7 cellular contexts compared by ENCODE assay signal in the genomic region with DNA sequence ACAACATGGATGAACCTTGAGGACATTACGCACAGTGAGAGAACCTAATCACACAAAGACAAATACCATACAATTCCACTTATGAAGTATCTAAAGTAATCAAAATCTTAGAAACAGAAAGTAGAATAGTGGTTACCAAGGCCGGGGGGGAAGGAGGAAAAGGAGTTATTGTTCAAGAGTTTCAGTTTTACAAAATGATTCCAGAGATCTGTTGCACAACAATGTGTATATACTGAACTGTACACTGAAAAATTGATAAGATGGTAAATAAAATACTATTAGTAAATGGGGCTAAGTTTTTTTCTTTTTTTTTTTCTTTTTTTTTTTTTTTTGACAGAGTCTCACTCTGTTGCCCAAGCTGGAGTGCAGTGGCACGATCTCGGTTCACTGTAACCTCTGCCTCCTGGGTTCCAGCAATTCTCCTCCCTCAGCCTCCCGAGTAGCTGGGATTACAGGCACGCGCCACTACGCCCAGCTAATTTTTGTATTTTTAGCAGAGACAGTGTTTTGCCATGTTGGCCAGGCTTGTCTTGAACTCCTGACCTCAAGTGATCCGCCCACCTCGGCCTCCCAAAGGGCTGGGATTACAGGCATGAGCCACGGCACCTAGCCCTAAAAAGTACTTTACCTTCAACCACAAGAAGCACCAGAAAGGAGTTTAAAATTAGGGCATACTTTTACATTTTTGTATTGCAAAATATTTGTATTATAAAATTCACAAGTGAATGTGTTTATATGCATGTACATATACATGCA. TPM values are rescaled to one million over a fixed set of nuclear protein-coding genes. Genes with fewer than 3 reads are reported as not detected.
A peak's percentile ranks its signal among the peaks of the same experiment; 100 is the strongest.
DNase-seq lines count a peak whose midpoint lies in the region; ATAC-seq and TF ChIP-seq lines count a peak whose summit lies in the region.
"Not testable (repeated sequence)": the region's sequence is repeated elsewhere in the genome, so short reads cannot be mapped to it uniquely, and the experiment has no call there.

No MANE protein-coding gene starts in this region.

- H3K36me3 Mint-ChIP-seq in CD8-positive, alpha-beta memory T cell; activated CD8-positive, alpha-beta T cell treated with anti-CD3 and anti-CD28 coated beads for 36 hours (ENCODE audit: low read depth); activated naive CD8-positive, alpha-beta T cell treated with anti-CD3 and anti-CD28 coated beads, Interleukin-2, amount 50 U/mL, for 24 hours (ENCODE audit: low read depth): not testable (repeated sequence)

- H3K9me3 ChIP-seq in CD8-positive, alpha-beta memory T cell (ENCODE audit: low read length); Loucy (ENCODE audit: insufficient read depth, low read depth, low read length); psoas muscle: not testable (repeated sequence)

- 45 to 58% (median 46%) methylated on average over 11 of the region's 11 CpGs for WGBS in psoas muscle, 3 donors

- H3K79me2 ChIP-seq in Loucy (ENCODE audit: insufficient read depth, low read length), result not testable (repeated sequence)

- H3K4me1 ChIP-seq in CD8-positive, alpha-beta memory T cell (ENCODE audit: insufficient read depth, low read length); Loucy (ENCODE audit: insufficient read depth, low read length, poor library complexity, severe bottlenecking); psoas muscle: not testable (repeated sequence)

- not testable (repeated sequence) for TF ChIP-seq CTCF in Loucy (conservative IDR thresholded peaks at IDR 0.05; ENCODE audit: low read length); activated CD8-positive, alpha-beta T cell treated with anti-CD3 and anti-CD28 coated beads for 36 hours (IDR thresholded peaks at IDR 0.05); fibroblast of villous mesenchyme (IDR thresholded peaks at IDR 0.05; ENCODE audit: insufficient read depth, low read depth, low read length); psoas muscle (IDR thresholded peaks at IDR 0.05)

- peak overlapping the region; percentile 11 for H3K9ac ChIP-seq in Loucy (ENCODE audit: low read depth, low read length, poor library complexity, severe bottlenecking)

- H3F3A ChIP-seq in Loucy (ENCODE audit: low read depth), result not testable (repeated sequence)

- H3K27ac Mint-ChIP-seq in CD8-positive, alpha-beta memory T cell, result peak overlapping the region; percentile 10 to 92 (median 54)
- H3K27ac Mint-ChIP-seq in activated CD8-positive, alpha-beta T cell treated with anti-CD3 and anti-CD28 coated beads for 36 hours, result peak overlapping the region; percentile 77
- H3K27ac Mint-ChIP-seq in activated naive CD8-positive, alpha-beta T cell treated with anti-CD3 and anti-CD28 coated beads, Interleukin-2, amount 50 U/mL, for 24 hours, result peak overlapping the region; percentile 12

- peaks cover 9 to 25% (median 24%) of the 10 kb centered on the region in 3 donors for H3K4me1 Mint-ChIP-seq in CD8-positive, alpha-beta memory T cell
- H3K4me1 Mint-ChIP-seq in activated CD8-positive, alpha-beta T cell treated with anti-CD3 and anti-CD28 coated beads for 36 hours (ENCODE audit: low read depth), result peaks cover 17% of the 10 kb centered on the region
- peaks cover 19% of the 10 kb centered on the region for H3K4me1 Mint-ChIP-seq in activated naive CD8-positive, alpha-beta T cell treated with anti-CD3 and anti-CD28 coated beads, Interleukin-2, amount 50 U/mL, for 24 hours

- not testable (repeated sequence) for ATAC-seq in activated CD8-positive, alpha-beta T cell treated with anti-CD3 and anti-CD28 coated beads for 36 hours; psoas muscle
- peak; percentile 5 for ATAC-seq in activated naive CD8-positive, alpha-beta T cell treated with anti-CD3 and anti-CD28 coated beads, Interleukin-2, amount 50 U/mL, for 24 hours

- not testable (repeated sequence) for H3K27me3 Mint-ChIP-seq in CD8-positive, alpha-beta memory T cell; activated CD8-positive, alpha-beta T cell treated with anti-CD3 and anti-CD28 coated beads for 36 hours; activated naive CD8-positive, alpha-beta T cell treated with anti-CD3 and anti-CD28 coated beads, Interleukin-2, amount 50 U/mL, for 24 hours

- H3K4me3 ChIP-seq in CD8-positive, alpha-beta memory T cell (ENCODE audit: low read length); Loucy (ENCODE audit: low read length, poor library complexity, severe bottlenecking); fibroblast of villous mesenchyme (ENCODE audit: low read depth, low read length): not testable (repeated sequence)
- H3K4me3 ChIP-seq in psoas muscle, result peak overlapping the region; percentile 0

- not testable (repeated sequence) for H3K9me2 ChIP-seq in Loucy (replicated peaks; ENCODE audit: low read depth, low read length)

- H3K27me3 ChIP-seq in CD8-positive, alpha-beta memory T cell (ENCODE audit: insufficient read depth, low read length, poor library complexity, severe bottlenecking); Loucy (ENCODE audit: insufficient read depth, low read length, poor library complexity, severe bottlenecking); psoas muscle (ENCODE audit: insufficient read depth in 3 of 3, low read length in 2 of 3): not testable (repeated sequence)

- intact Hi-C loops in activated CD8-positive, alpha-beta T cell treated with anti-CD3 and anti-CD28 coated beads for 36 hours (cut with micrococcal nuclease), result loop anchor here (5.0 kb wide), 1 partner anchor 53 kb away; the partner anchor contains the start of gene MRPL4
- intact Hi-C loops in psoas muscle (cut with DNase I), result not testable (repeated sequence)

- H3K9me3 Mint-ChIP-seq in CD8-positive, alpha-beta memory T cell; activated CD8-positive, alpha-beta T cell treated with anti-CD3 and anti-CD28 coated beads for 36 hours; activated naive CD8-positive, alpha-beta T cell treated with anti-CD3 and anti-CD28 coated beads, Interleukin-2, amount 50 U/mL, for 24 hours: not testable (repeated sequence)

- DNase-seq in CD8-positive, alpha-beta memory T cell, result peak in 1 of 5 donors; percentile 13
- DNase-seq in OCI-M1 (lab: John Stamatoyannopoulos, UW) (peak; percentile 88), fibroblast of villous mesenchyme (ENCODE audit: low read depth) (peak; percentile 10)
- peak; percentile 41 for DNase-seq in activated CD8-positive, alpha-beta T cell treated with anti-CD3 and anti-CD28 coated beads for 36 hours
- DNase-seq in activated naive CD8-positive, alpha-beta T cell treated with anti-CD3 and anti-CD28 coated beads, Interleukin-2, amount 50 U/mL, for 24 hours; psoas muscle: not testable (repeated sequence)

- CTCF ChIA-PET in CD8-positive, alpha-beta memory T cell (lab: Charles Lee), result interaction anchor here (0.5 to 2.7 kb wide), 3 partner anchors 8 to 51 kb away, joined by 3 to 9 read pairs (median 3); no protein-coding TSS in a partner anchor
- CTCF ChIA-PET in activated CD8-positive, alpha-beta T cell treated with anti-CD3 and anti-CD28 coated beads for 36 hours (lab: Charles Lee), result interaction anchor here (1.0 to 2.1 kb wide), 5 partner anchors 11 to 79 kb away, joined by 3 to 13 read pairs (median 4); partner anchors contain the start of gene EIF3G

- not testable (repeated sequence) for H3K4me2 ChIP-seq in Loucy (ENCODE audit: low read depth, low read length, poor library complexity, severe bottlenecking)

- not testable (repeated sequence) for H2AFZ ChIP-seq in Loucy (ENCODE audit: low read length)

- not testable (repeated sequence) for H3K36me3 ChIP-seq in CD8-positive, alpha-beta memory T cell (ENCODE audit: insufficient read depth, low read length); Loucy (ENCODE audit: insufficient read depth, low read length); psoas muscle (ENCODE audit: insufficient read depth in 1 of 2, low read depth in 1 of 2)

- POLR2A ChIA-PET in CD8-positive, alpha-beta memory T cell (lab: Charles Lee), result interaction anchor here (0.6 kb wide), 2 partner anchors 36 to 208 kb away, joined by 3 read pairs; no protein-coding TSS in a partner anchor
- POLR2A ChIA-PET in activated CD8-positive, alpha-beta T cell treated with anti-CD3 and anti-CD28 coated beads for 36 hours (lab: Charles Lee), result interaction anchor here (1.0 kb wide), 1 partner anchor 37 kb away, joined by 3 read pairs; no protein-coding TSS in a partner anchor

- H3K4me3 Mint-ChIP-seq in CD8-positive, alpha-beta memory T cell, result peak overlapping the region; percentile 35 to 71 (median 58)
- peak overlapping the region; percentile 39 for H3K4me3 Mint-ChIP-seq in activated CD8-positive, alpha-beta T cell treated with anti-CD3 and anti-CD28 coated beads for 36 hours
- peak overlapping the region; percentile 52 for H3K4me3 Mint-ChIP-seq in activated naive CD8-positive, alpha-beta T cell treated with anti-CD3 and anti-CD28 coated beads, Interleukin-2, amount 50 U/mL, for 24 hours

- not testable (repeated sequence) for H4K20me1 ChIP-seq in Loucy (ENCODE audit: insufficient read depth, low read length, poor library complexity, severe bottlenecking)

- H3K27ac ChIP-seq in CD8-positive, alpha-beta memory T cell (ENCODE audit: low read depth, low read length); psoas muscle: not testable (repeated sequence)

RNA-seq across cellular contexts. Expression of gene DNMT1, which starts 4.3 kb away (rescaled TPM):
- 100 to 1,000 TPM; 307 to 325 TPM for total RNA-seq in CD8-positive, alpha-beta memory T cell
- 142 TPM for polyA plus RNA-seq in CD8-positive, alpha-beta memory T cell
- 100 to 1,000 TPM; 372 to 379 TPM for total RNA-seq in activated CD8-positive, alpha-beta T cell treated with anti-CD3 and anti-CD28 coated beads for 36 hours
- 56.1 and 60.2 TPM in 2 replicates for total RNA-seq in fibroblast of villous mesenchyme
- 10 to 100 TPM; 11.1 to 20.2 (median 16.2) TPM for total RNA-seq in psoas muscle
- 10 to 100 TPM in 2 of 3 donors, 1 to 10 TPM in 1; 7.1 to 25.2 (median 13.5) TPM for polyA plus RNA-seq in psoas muscle

RNA-seq across cellular contexts. Expression of gene S1PR2, which starts 32.1 kb away (rescaled TPM):
- 10 to 100 TPM; 18.4 to 19.9 TPM for total RNA-seq in CD8-positive, alpha-beta memory T cell
- polyA plus RNA-seq in CD8-positive, alpha-beta memory T cell, result 2.2 TPM
- 1 to 10 TPM; 6.3 to 6.6 TPM for total RNA-seq in activated CD8-positive, alpha-beta T cell treated with anti-CD3 and anti-CD28 coated beads for 36 hours
- total RNA-seq in fibroblast of villous mesenchyme (33.2 and 35.4 TPM in 2 replicates), psoas muscle (1 to 10 TPM; 1.1 to 2.0 (median 1.6) TPM)
- polyA plus RNA-seq in psoas muscle, result under 1 TPM; 0.17 to 0.59 (median 0.36) TPM

RNA-seq across cellular contexts. Expression of gene MRPL4, which starts 52.9 kb away (rescaled TPM):
- total RNA-seq in CD8-positive, alpha-beta memory T cell, result 100 to 1,000 TPM; 149 to 152 TPM
- polyA plus RNA-seq in CD8-positive, alpha-beta memory T cell, result 42.8 TPM
- total RNA-seq in activated CD8-positive, alpha-beta T cell treated with anti-CD3 and anti-CD28 coated beads for 36 hours, result 100 to 1,000 TPM; 151 to 153 TPM
- 42.3 and 51.5 TPM in 2 replicates for total RNA-seq in fibroblast of villous mesenchyme
- total RNA-seq in psoas muscle, result 10 to 100 TPM; 54.9 to 94.0 (median 58.9) TPM
- 100 to 1,000 TPM in 1 of 3 donors, 10 to 100 TPM in 2; 78.1 to 191 (median 79.9) TPM for polyA plus RNA-seq in psoas muscle

Comparison
In these comparisons a context has a peak if more than half of its experiments do, and no peak if none do; other contexts are left out.
1. H3K27ac Mint-ChIP-seq: peak in every context shown above with its lines; median percentile 77 in activated CD8-positive, alpha-beta T cell treated with anti-CD3 and anti-CD28 coated beads for 36 hours; 54 in CD8-positive, alpha-beta memory T cell; 12 in activated naive CD8-positive, alpha-beta T cell treated with anti-CD3 and anti-CD28 coated beads, Interleukin-2, amount 50 U/mL, for 24 hours.